Comparison of ENCODE assay signal across 24 cellular contexts in genomic region chr19:13935765-13936486, GRCh38. TPM values are rescaled to one million over a fixed set of nuclear protein-coding genes. Genes with fewer than 3 reads are reported as not detected.
A peak's percentile ranks its signal among the peaks of the same experiment; 100 is the strongest.
DNase-seq lines count a peak whose midpoint lies in the region; ATAC-seq and TF ChIP-seq lines count a peak whose summit lies in the region.
"Had no signal": no experiment of that assay in that cellular context is flagged by ENCODE, and none has a peak within 500 bp of the region (broad histone marks: within the 10 kb centered on the region; RNA-seq: fewer than 3 reads in every experiment).

No MANE protein-coding gene starts in this region.

- TF ChIP-seq POLR2A in suprapubic skin (IDR thresholded peaks at IDR 0.05) (no peak), ovary (IDR thresholded peaks at IDR 0.05) (no peak)

- in situ Hi-C loops in astrocyte of the spinal cord (cut with HindIII; ENCODE audit: low sequenced_read_pairs) = no loop called here

- H3K9me3 ChIP-seq in HUES64 (ENCODE audit: insufficient read depth, low read depth, low read length) (no peaks in the 10 kb centered on the region), suprapubic skin (no peaks in the 10 kb centered on the region), ovary (no peaks in the 10 kb centered on the region)
- H3K9me3 ChIP-seq: ascending aorta, Caco-2, colonic mucosa had no signal

- 68% methylated on average over 19 of the region's 20 CpGs for WGBS in HUES64
- 100% methylated on average over 2 of the region's 20 CpGs for WGBS in suprapubic skin
- 81 to 86% (median 81%) methylated on average over 18 to 20 of the region's 20 CpGs for WGBS in ovary, 3 donors

- ATAC-seq in HG02884 (IDR thresholded peaks at IDR 0.05; ENCODE audit: unreplicated experiment) = no peak
- ATAC-seq in HG03378 (IDR thresholded peaks at IDR 0.05; ENCODE audit: unreplicated experiment) = no peak
- ATAC-seq: foreskin keratinocyte, PC-3 had no signal

- no peak for TF ChIP-seq EP300 in suprapubic skin (IDR thresholded peaks at IDR 0.05)
- TF ChIP-seq EP300 in ovary (IDR thresholded peaks at IDR 0.05) = no peak

- H3K4me1 ChIP-seq in HUES64 (ENCODE audit: insufficient read depth, low read length) (peaks cover 14% of the 10 kb centered on the region), suprapubic skin (peaks cover 15% of the 10 kb centered on the region), ovary (ENCODE audit: insufficient read depth) (peaks cover 6% of the 10 kb centered on the region)
- H3K4me1 ChIP-seq: Caco-2, colonic mucosa, foreskin keratinocyte had no signal

- H3K27me3 ChIP-seq in HUES64 (ENCODE audit: insufficient read depth, low read length) (peaks cover 2% of the 10 kb centered on the region; the same call in 1 of the 2 replicates), suprapubic skin (peaks cover 9% of the 10 kb centered on the region), ovary (no peaks in the 10 kb centered on the region)
- H3K27me3 ChIP-seq: ascending aorta, colonic mucosa had no signal

- no peak overlapping the region for H3K9ac ChIP-seq in HUES64 (ENCODE audit: low read depth, low read length)

- H3K4me3 ChIP-seq in HUES64 (ENCODE audit: low read length) = no peak overlapping the region
- no peak overlapping the region for H3K4me3 ChIP-seq in astrocyte of the spinal cord (ENCODE audit: low read depth, low read length)
- H3K4me3 ChIP-seq in suprapubic skin = no peak overlapping the region
- no peak overlapping the region for H3K4me3 ChIP-seq in ovary
- H3K4me3 ChIP-seq: ascending aorta, colonic mucosa, SK-N-MC had no signal

- TF ChIP-seq CTCF in astrocyte of the spinal cord (IDR thresholded peaks at IDR 0.05; ENCODE audit: low read depth, low read length) = no peak
- TF ChIP-seq CTCF in suprapubic skin (IDR thresholded peaks at IDR 0.05) = no peak
- no peak for TF ChIP-seq CTCF in ovary (IDR thresholded peaks at IDR 0.05)

- H3K27ac ChIP-seq in HUES64 (ENCODE audit: low read depth, low read length) = peak overlapping the region; percentile 37; the same call in 1 of the 2 replicates
- H3K27ac ChIP-seq in suprapubic skin = no peak overlapping the region
- no peak overlapping the region for H3K27ac ChIP-seq in ovary
- H3K27ac ChIP-seq: ascending aorta, colonic mucosa, foreskin keratinocyte, SK-N-MC had no signal

- H3K36me3 ChIP-seq in HUES64 (ENCODE audit: insufficient read depth, low read length) (no peaks in the 10 kb centered on the region), suprapubic skin (peaks cover 9% of the 10 kb centered on the region), ovary (no peaks in the 10 kb centered on the region)
- H3K36me3 ChIP-seq: colonic mucosa had no signal

- DNase-seq in CMK (ENCODE audit: low read depth) = peak; percentile 83
- DNase-seq in astrocyte of the spinal cord (ENCODE audit: low read depth, low spot score) = peak; percentile 13
- DNase-seq in myocyte (ENCODE audit: low read depth) = peak; percentile 50
- DNase-seq in suprapubic skin (ENCODE audit: low spot score in 2 of 2) = no peak
- no peak for DNase-seq in ovary
- DNase-seq: activated CD4-positive, alpha-beta T cell treated with anti-CD3 and anti-CD28 coated beads for 48 hours; activated CD8-positive, alpha-beta memory T cell treated with anti-CD3 and anti-CD28 coated beads, Interleukin-2, amount 50 U/mL, for 4 hours; activated effector memory CD4-positive, alpha-beta T cell treated with anti-CD3 and anti-CD28 coated beads, Interleukin-2, amount 50 U/mL, for 16 hours; Caco-2; colonic mucosa; foreskin keratinocyte; HFFc6; NCI-H1436; NCI-H526 treated with DMSO at 0.1 percent for 48 hours; PC-3; T-helper 9 cell had no signal

- intact Hi-C loops in ovary (cut with DNase I) = no loop called here

RNA-seq across cellular contexts. Expression of gene PODNL1, which starts 2.3 kb away (rescaled TPM):
- polyA plus RNA-seq in HUES64 (2013, experiment 1 of 2) = 0.80 TPM
- 1.6 TPM for polyA plus RNA-seq in HUES64 (2013, experiment 2 of 2)
- total RNA-seq in myocyte (2.0 and 5.6 TPM in 2 replicates), suprapubic skin (10 to 100 TPM in 1 of 4 donors, 1 to 10 TPM in 3; 2.3 to 10.6 (median 5.7) TPM), ovary (1 to 10 TPM in 5 of 7 donors, under 1 TPM in 2; 0.48 to 3.8 (median 1.4) TPM)
- polyA plus RNA-seq in myocyte (2012) = 49.7 TPM
- polyA plus RNA-seq in ovary = 1 to 10 TPM in 1 of 2 donors, under 1 TPM in 1; 0.63 to 3.7 TPM
- total RNA-seq: Caco-2, G401, liver, PC-3 had no signal

RNA-seq across cellular contexts. Expression of gene DCAF15, which starts 16.4 kb away (rescaled TPM):
- polyA plus RNA-seq in HUES64 (2013, experiment 1 of 2) = 46.5 TPM
- polyA plus RNA-seq in HUES64 (2013, experiment 2 of 2) = 48.3 TPM
- total RNA-seq in myocyte (13.7 and 15.8 TPM in 2 replicates), suprapubic skin (10 to 100 TPM; 38.3 to 52.3 (median 46.2) TPM), ovary (10 to 100 TPM; 11.1 to 28.0 (median 23.4) TPM)
- 20.7 TPM for polyA plus RNA-seq in myocyte (2012)
- 10 to 100 TPM in 1 of 2 donors, 1 to 10 TPM in 1; 5.0 to 29.1 TPM for polyA plus RNA-seq in ovary

RNA-seq across cellular contexts. Expression of gene CC2D1A, which starts 29.9 kb away (rescaled TPM):
- 16.8 TPM for polyA plus RNA-seq in HUES64 (2013, experiment 1 of 2)
- 16.7 TPM for polyA plus RNA-seq in HUES64 (2013, experiment 2 of 2)
- total RNA-seq in myocyte (15.9 and 23.7 TPM in 2 replicates), suprapubic skin (10 to 100 TPM; 48.0 to 94.9 (median 66.7) TPM), ovary (10 to 100 TPM; 21.0 to 38.1 (median 29.7) TPM)
- polyA plus RNA-seq in myocyte (2012) = 25.4 TPM
- polyA plus RNA-seq in ovary = 10 to 100 TPM; 13.1 to 24.1 TPM

RNA-seq across cellular contexts. Expression of gene BRME1, which starts 30.0 kb away (rescaled TPM):
- polyA plus RNA-seq in HUES64 (2013, experiment 1 of 2) = 2.2 TPM
- polyA plus RNA-seq in HUES64 (2013, experiment 2 of 2) = 2.5 TPM
- total RNA-seq in myocyte (0.43 and 1.0 TPM in 2 replicates), suprapubic skin (10 to 100 TPM in 2 of 4 donors, 1 to 10 TPM in 2; 7.6 to 23.0 (median 9.9) TPM), ovary (1 to 10 TPM; 1.3 to 3.7 (median 2.3) TPM)
- 0.95 TPM for polyA plus RNA-seq in myocyte (2012)
- polyA plus RNA-seq in ovary = 1 to 10 TPM in 1 of 2 donors, under 1 TPM in 1; 0.57 to 2.8 TPM
- total RNA-seq: ascending aorta had no signal

RNA-seq across cellular contexts. Expression of gene NANOS3, which starts 59.0 kb away (rescaled TPM):
- not detected for polyA plus RNA-seq in HUES64 (2013, experiment 1 of 2)
- polyA plus RNA-seq in HUES64 (2013, experiment 2 of 2) = not detected
- total RNA-seq in myocyte (0.83 TPM in 1 of 2 replicates, not detected in the other), suprapubic skin (not detected), ovary (1 to 10 TPM in 3 of 7 donors, under 1 TPM in 1, not detected in 3; 0.98 to 2.4 (median 1.3) TPM)
- polyA plus RNA-seq in myocyte (2012) = 6.0 TPM
- polyA plus RNA-seq in ovary = under 1 TPM in 1 of 2 donors, not detected in 1; 0.30 TPM
- total RNA-seq: ascending aorta, Caco-2, colonic mucosa, liver, urinary bladder had no signal
- polyA plus RNA-seq: liver had no signal

Comparison
In these comparisons a context has a peak if more than half of its experiments do, and no peak if none do; other contexts are left out.
1. DNase-seq: peak in CMK (single experiment), astrocyte of the spinal cord (single experiment) and myocyte (single experiment); none in suprapubic skin (0 of 2) and ovary (0 of 5).